Comparison of ENCODE assay signal across 1 cellular context in genomic region chr1:26862781-26863676, GRCh38.
TF ChIP-seq lines count a peak whose summit lies in the region.

SFN (plus strand) TSS chr1:26863149; CDS start chr1:26863213, 64 bp downstream.

TF ChIP-seq in HepG2, 621 proteins besides CTCF, POLR2A, EP300 and RAD21 (continued from another document and continues in another):
- TF ChIP-seq TIGD3 (CRISPR knock-in tag; IDR thresholded peaks at IDR 0.05; ENCODE audit: borderline replicate concordance) (no peak), CREB1 (IDR thresholded peaks at IDR 0.05) (no peak), CREB1 (CRISPR knock-in tag; IDR thresholded peaks at IDR 0.05) (peak; percentile 73), CBX2 (IDR thresholded peaks at IDR 0.05; ENCODE audit: low read depth, low read length) (no peak), CBX2 (CRISPR knock-in tag; IDR thresholded peaks at IDR 0.05; ENCODE audit: low read depth) (no peak), PHF8 (CRISPR knock-in tag; IDR thresholded peaks at IDR 0.05) (peak; percentile 67), SP1 (IDR thresholded peaks at IDR 0.05) (no peak), SP1 (CRISPR knock-in tag; IDR thresholded peaks at IDR 0.05) (peak; percentile 49; the same call in 1 of the 2 replicates), ZNF292 (CRISPR knock-in tag; IDR thresholded peaks at IDR 0.05; ENCODE audit: borderline replicate concordance, low read depth) (no peak), ZNF354B (CRISPR knock-in tag; IDR thresholded peaks at IDR 0.05) (no peak), ETV5 (CRISPR knock-in tag; IDR thresholded peaks at IDR 0.05; ENCODE audit: borderline replicate concordance) (0 out of 2 replicates have a peak, but pooled peaks have one; percentile 31), ZSCAN20 (CRISPR knock-in tag; IDR thresholded peaks at IDR 0.05; ENCODE audit: borderline replicate concordance) (no peak), PRMT3 (CRISPR knock-in tag; IDR thresholded peaks at IDR 0.05; ENCODE audit: borderline replicate concordance, low read depth) (no peak), CERS6 (CRISPR knock-in tag; IDR thresholded peaks at IDR 0.05) (no peak), ZNF576 (CRISPR knock-in tag; IDR thresholded peaks at IDR 0.05) (no peak), GATA4 (IDR thresholded peaks at IDR 0.05; ENCODE audit: borderline replicate concordance, low read depth) (0 out of 2 replicates have a peak, but pooled peaks have one; percentile 39), ZNF17 (CRISPR knock-in tag; IDR thresholded peaks at IDR 0.05) (no peak), ZSCAN9 (CRISPR knock-in tag; IDR thresholded peaks at IDR 0.05; ENCODE audit: borderline replicate concordance) (no peak), ZNF143 (CRISPR knock-in tag; IDR thresholded peaks at IDR 0.05) (no peak), DMTF1 (CRISPR knock-in tag; IDR thresholded peaks at IDR 0.05) (no peak), ZNF614 (CRISPR knock-in tag; IDR thresholded peaks at IDR 0.05; ENCODE audit: borderline replicate concordance) (0 out of 2 replicates have a peak, but pooled peaks have one; percentile 12), MEIS2 (CRISPR knock-in tag; IDR thresholded peaks at IDR 0.05) (no peak), KLF12 (CRISPR knock-in tag; IDR thresholded peaks at IDR 0.05; ENCODE audit: borderline replicate concordance) (peak; percentile 70; the same call in 1 of the 2 replicates), ZNF496 (CRISPR knock-in tag; IDR thresholded peaks at IDR 0.05; ENCODE audit: insufficient replicate concordance) (no peak), REPIN1 (CRISPR knock-in tag; IDR thresholded peaks at IDR 0.05; ENCODE audit: borderline replicate concordance, low read depth) (no peak), ZNF569 (CRISPR knock-in tag; IDR thresholded peaks at IDR 0.05; ENCODE audit: borderline replicate concordance) (no peak), DRAP1 (CRISPR knock-in tag; IDR thresholded peaks at IDR 0.05) (peak; percentile 90), ATRX (CRISPR knock-in tag; IDR thresholded peaks at IDR 0.05; ENCODE audit: borderline replicate concordance) (no peak), TAF1 (CRISPR knock-in tag; IDR thresholded peaks at IDR 0.05) (peak; percentile 58; the same call in 1 of the 2 replicates), POLR2G (IDR thresholded peaks at IDR 0.05; ENCODE audit: low read depth, low read length) (peak; percentile 82), NFKB2 (CRISPR knock-in tag; IDR thresholded peaks at IDR 0.05; ENCODE audit: borderline replicate concordance) (no peak), GABPB1 (CRISPR knock-in tag; IDR thresholded peaks at IDR 0.05) (peak; percentile 32), ZNF512 (CRISPR knock-in tag; IDR thresholded peaks at IDR 0.05) (no peak), SP140L (CRISPR knock-in tag; IDR thresholded peaks at IDR 0.05; ENCODE audit: borderline replicate concordance) (no peak), NCOA5 (CRISPR knock-in tag; IDR thresholded peaks at IDR 0.05) (no peak), ZNF333 (CRISPR knock-in tag; IDR thresholded peaks at IDR 0.05; ENCODE audit: borderline replicate concordance) (no peak), ZNF784 (CRISPR knock-in tag; IDR thresholded peaks at IDR 0.05; ENCODE audit: borderline replicate concordance) (0 out of 2 replicates have a peak, but pooled peaks have one; percentile 32), ZNF709 (CRISPR knock-in tag; IDR thresholded peaks at IDR 0.05) (no peak), PPARG (CRISPR knock-in tag; conservative IDR thresholded peaks at IDR 0.05) (no peak), ZNF121 (CRISPR knock-in tag; IDR thresholded peaks at IDR 0.05) (no peak), ZNF18 (CRISPR knock-in tag; IDR thresholded peaks at IDR 0.05; ENCODE audit: insufficient replicate concordance) (no peak), ZBTB33 (CRISPR knock-in tag; IDR thresholded peaks at IDR 0.05) (no peak), ZNF101 (CRISPR knock-in tag; IDR thresholded peaks at IDR 0.05; ENCODE audit: borderline replicate concordance, low read depth) (no peak), ZNF546 (CRISPR knock-in tag; conservative IDR thresholded peaks at IDR 0.05) (no peak), MAFF (IDR thresholded peaks at IDR 0.05; ENCODE audit: low read depth, low read length) (no peak), SATB2 (CRISPR knock-in tag; IDR thresholded peaks at IDR 0.05) (no peak), ZUFSP (CRISPR knock-in tag; IDR thresholded peaks at IDR 0.05; ENCODE audit: borderline replicate concordance) (no peak), ZC3H13 (CRISPR knock-in tag; IDR thresholded peaks at IDR 0.05) (no peak), MXD3 (CRISPR knock-in tag; IDR thresholded peaks at IDR 0.05) (peak; percentile 27; the same call in 1 of the 2 replicates), SKI (IDR thresholded peaks at IDR 0.05; ENCODE audit: partially characterized antibody) (no peak), HNRNPLL (IDR thresholded peaks at IDR 0.05; ENCODE audit: low read depth, low read length, poor library complexity, severe bottlenecking) (no peak), ZNF512B (CRISPR knock-in tag; IDR thresholded peaks at IDR 0.05; ENCODE audit: borderline replicate concordance) (no peak), GPN1 (CRISPR knock-in tag; IDR thresholded peaks at IDR 0.05; ENCODE audit: borderline replicate concordance) (no peak)
